In genomic region chr3:155182467-155182866, GRCh38 we compare ENCODE assay signal across 29 cellular contexts.
"Had no signal": no experiment of that assay in that cellular context is flagged by ENCODE, and none has a peak within 500 bp of the region (broad histone marks: within the 10 kb centered on the region; RNA-seq: fewer than 3 reads in every experiment).

No MANE protein-coding gene starts in this region.

- DNase-seq: naive thymus-derived CD8-positive, alpha-beta T cell; nephron progenitor cell; nucleus accumbens; pancreas; right cardiac atrium; right lobe of liver; sigmoid colon; spleen; stimulated activated CD4-positive, alpha-beta T cell treated with anti-CD3 and anti-CD28 coated beads, Interleukin-12 subunit alpha, Interleukin-12 subunit beta, amount 100 ng/mL, for 4 hours; stimulated activated CD4-positive, alpha-beta T cell treated with anti-CD3 and anti-CD28 coated beads, Interleukin-1b, Interleukin-23, amount 100 ng/mL, for 48 hours; stimulated activated CD4-positive, alpha-beta T cell treated with anti-CD3 and anti-CD28 coated beads, Interleukin-4, amount 100 ng/mL, for 1 hour; stimulated activated CD4-positive, alpha-beta T cell treated with anti-CD3 and anti-CD28 coated beads, Interleukin-4, amount 100 ng/mL, for 4 hours; stimulated activated CD8-positive, alpha-beta memory T cell treated with anti-CD3 and anti-CD28 coated beads, Interleukin-4, amount 100 ng/mL, for 48 hours; stimulated activated naive CD4-positive, alpha-beta T cell; stimulated activated naive CD8-positive, alpha-beta T cell treated with anti-CD3 and anti-CD28 coated beads, Interleukin-15, amount 100 ng/mL, for 72 hours; stimulated activated naive CD8-positive, alpha-beta T cell treated with anti-CD3 and anti-CD28 coated beads, Interleukin-15, Interleukin-2, amounts not matched to agents 100 U/mL and 50 U/mL, for 24 hours; substantia nigra; testis; tibial artery; transverse colon; upper lobe of right lung; uterus had no signal

- H3K4me3 ChIP-seq: pancreas, prostate gland, right lobe of liver, sigmoid colon, skin epidermis, smooth muscle cell, spleen, suprapubic skin, testis, tibial artery, transverse colon, upper lobe of right lung, uterus had no signal

- H3K9me3 ChIP-seq: neutrophil, pancreas, prostate gland, right lobe of liver, sigmoid colon, spleen, suprapubic skin, testis, tibial artery, transverse colon, upper lobe of right lung, uterus had no signal

- H3K4me1 ChIP-seq: pancreas, prostate gland, right lobe of liver, sigmoid colon, suprapubic skin, testis, tibial artery, transverse colon, upper lobe of right lung, uterus had no signal

- H3K27me3 ChIP-seq: neutrophil, pancreas, right lobe of liver, sigmoid colon, spleen, suprapubic skin, testis, tibial artery, transverse colon, upper lobe of right lung, uterus had no signal

- H3K36me3 ChIP-seq: pancreas, prostate gland, right lobe of liver, sigmoid colon, spleen, suprapubic skin, tibial artery, transverse colon, upper lobe of right lung, uterus had no signal

- H3K27ac ChIP-seq: pancreas, prostate gland, right lobe of liver, sigmoid colon, skin epidermis, spleen, suprapubic skin, testis, tibial artery, transverse colon, upper lobe of right lung, uterus had no signal

- ATAC-seq: naive thymus-derived CD8-positive, alpha-beta T cell; natural killer cell treated with Interleukin-12 subunit alpha and Interleukin-12 subunit beta and Interleukin-15 and Interleukin-18, amount 100 ng/mL, for 72 hours; pancreas; right cardiac atrium; right lobe of liver; stimulated activated memory B cell treated with anti-CD40 and anti-IgM and Interleukin-4, amounts not matched to agents 10 μg/mL and 1 μg/mL and 100 μg/mL, for 72 hours; stimulated activated naive CD8-positive, alpha-beta T cell treated with anti-CD3 and anti-CD28 coated beads, Interleukin-15, amount 100 ng/mL, for 72 hours; stimulated activated naive CD8-positive, alpha-beta T cell treated with anti-CD3 and anti-CD28 coated beads, Interleukin-15, Interleukin-2, amounts not matched to agents 100 U/mL and 50 U/mL, for 24 hours; upper lobe of right lung had no signal

- H3K4me2 ChIP-seq: smooth muscle cell had no signal
